Comparison of ENCODE assay signal across 1 cellular context in genomic region chr5:14687023-14687665, GRCh38.
TF ChIP-seq lines count a peak whose summit lies in the region.

No MANE protein-coding gene starts in this region.

TF ChIP-seq in IMR-90, 13 proteins besides CTCF, POLR2A, EP300 and RAD21 (continued from another document):
- TF ChIP-seq BHLHE40 (IDR thresholded peaks at IDR 0.05; ENCODE audit: low read depth, low read length) (no peak), MAZ (IDR thresholded peaks at IDR 0.05; ENCODE audit: borderline replicate concordance, low read depth, low read length) (no peak), USF2 (IDR thresholded peaks at IDR 0.05; ENCODE audit: low read depth, low read length) (no peak), CEBPB (IDR thresholded peaks at IDR 0.05; ENCODE audit: low read depth, low read length) (no peak), CHD1 (IDR thresholded peaks at IDR 0.05; ENCODE audit: low read depth, low read length) (no peak), RFX5 (IDR thresholded peaks at IDR 0.05; ENCODE audit: low read depth, low read length) (no peak), MXI1 (IDR thresholded peaks at IDR 0.05; ENCODE audit: borderline replicate concordance, low read depth, low read length) (no peak)
